Comparison of ENCODE assay signal across 3 cellular contexts in genomic region chr13:112370311-112370710, GRCh38. TPM values are rescaled to one million over a fixed set of nuclear protein-coding genes. Genes with fewer than 3 reads are reported as not detected.
"Had no signal": no experiment of that assay in that cellular context is flagged by ENCODE, and none has a peak within 500 bp of the region (broad histone marks: within the 10 kb centered on the region; RNA-seq: fewer than 3 reads in every experiment).

No MANE protein-coding gene starts in this region.

- H3K4me3 ChIP-seq: GM12878 had no signal

- DNase-seq: GDM1, GF-D8 had no signal

RNA-seq across cellular contexts. Expression of gene SPACA7, which starts 5.8 kb away (rescaled TPM):
- total RNA-seq: GM12878 had no signal
